Comparison of ENCODE assay signal across 29 cellular contexts in genomic region chr12:79908366-79908765, GRCh38. TPM values are rescaled to one million over a fixed set of nuclear protein-coding genes. Genes with fewer than 3 reads are reported as not detected.
DNase-seq lines count a peak whose midpoint lies in the region; ATAC-seq and TF ChIP-seq lines count a peak whose summit lies in the region.
"Had no signal": no experiment of that assay in that cellular context is flagged by ENCODE, and none has a peak within 500 bp of the region (broad histone marks: within the 10 kb centered on the region; RNA-seq: fewer than 3 reads in every experiment).

No MANE protein-coding gene starts in this region.

- CTCF ChIA-PET in activated CD4-positive, alpha-beta T cell treated with anti-CD3 and anti-CD28 coated beads for 36 hours (lab: Charles Lee): interaction anchor here (0.7 kb wide), 1 partner anchor 12 kb away, joined by 3 read pairs; no protein-coding TSS in a partner anchor

- H3K9me3 Mint-ChIP-seq in activated CD4-positive, alpha-beta T cell treated with anti-CD3 and anti-CD28 coated beads for 36 hours (ENCODE audit: low read depth): no peaks in the 10 kb centered on the region
- H3K9me3 Mint-ChIP-seq in HFFc6: no peaks in the 10 kb centered on the region
- H3K9me3 Mint-ChIP-seq in stimulated activated effector memory CD8-positive, alpha-beta T cell treated with anti-CD3 and anti-CD28 coated beads, Interleukin-12 subunit alpha, Interleukin-12 subunit beta, amount 100 ng/mL, for 72 hours: no peaks in the 10 kb centered on the region
- H3K9me3 Mint-ChIP-seq: activated CD4-positive, alpha-beta memory T cell treated with anti-CD3 and anti-CD28 coated beads for 36 hours; activated naive CD4-positive, alpha-beta T cell treated with anti-CD3 and anti-CD28 coated beads, Interleukin-2, amount 50 U/mL, for 72 hours; activated T-helper 2 cell treated with anti-CD3 and anti-CD28 coated beads, Interferon-gamma antibody, Interleukin-2, Interleukin-4, amounts not matched to agents 10 μg/mL and 5 μg/mL and 100 μg/mL, durations not matched to agents 14 hours and 24 hours and 36 hours had no signal

- ATAC-seq in activated CD4-positive, alpha-beta T cell treated with anti-CD3 and anti-CD28 coated beads for 36 hours: peak; percentile 26
- no peak for ATAC-seq in stimulated activated effector memory CD8-positive, alpha-beta T cell treated with anti-CD3 and anti-CD28 coated beads, Interleukin-12 subunit alpha, Interleukin-12 subunit beta, amount 100 ng/mL, for 72 hours
- ATAC-seq in HG02610 (IDR thresholded peaks at IDR 0.05; ENCODE audit: unreplicated experiment): no peak
- ATAC-seq: left lobe of liver, right cardiac atrium had no signal

- POLR2A ChIA-PET in activated CD4-positive, alpha-beta T cell treated with anti-CD3 and anti-CD28 coated beads for 36 hours (lab: Charles Lee): interaction anchor here (0.6 kb wide), 1 partner anchor 27 kb away, joined by 4 read pairs; no protein-coding TSS in a partner anchor

- no peak overlapping the region for H3K27ac Mint-ChIP-seq in activated CD4-positive, alpha-beta T cell treated with anti-CD3 and anti-CD28 coated beads for 36 hours
- H3K27ac Mint-ChIP-seq in HFFc6: 0 out of 2 replicates have a peak overlapping the region, but pooled peaks have one; percentile 36
- peak overlapping the region; percentile 27 for H3K27ac Mint-ChIP-seq in stimulated activated effector memory CD8-positive, alpha-beta T cell treated with anti-CD3 and anti-CD28 coated beads, Interleukin-12 subunit alpha, Interleukin-12 subunit beta, amount 100 ng/mL, for 72 hours
- H3K27ac Mint-ChIP-seq: activated CD4-positive, alpha-beta memory T cell treated with anti-CD3 and anti-CD28 coated beads for 36 hours; activated naive CD4-positive, alpha-beta T cell treated with anti-CD3 and anti-CD28 coated beads, Interleukin-2, amount 50 U/mL, for 72 hours; activated T-helper 2 cell treated with anti-CD3 and anti-CD28 coated beads, Interferon-gamma antibody, Interleukin-2, Interleukin-4, amounts not matched to agents 10 μg/mL and 5 μg/mL and 100 μg/mL, durations not matched to agents 14 hours and 24 hours and 36 hours had no signal

- H3K4me1 Mint-ChIP-seq in activated CD4-positive, alpha-beta T cell treated with anti-CD3 and anti-CD28 coated beads for 36 hours: peaks cover 53% of the 10 kb centered on the region
- peaks cover 60% of the 10 kb centered on the region for H3K4me1 Mint-ChIP-seq in HFFc6 (ENCODE audit: low read depth)
- peaks cover 31% of the 10 kb centered on the region for H3K4me1 Mint-ChIP-seq in stimulated activated effector memory CD8-positive, alpha-beta T cell treated with anti-CD3 and anti-CD28 coated beads, Interleukin-12 subunit alpha, Interleukin-12 subunit beta, amount 100 ng/mL, for 72 hours

- H3K27me3 Mint-ChIP-seq in activated CD4-positive, alpha-beta T cell treated with anti-CD3 and anti-CD28 coated beads for 36 hours: no peaks in the 10 kb centered on the region
- H3K27me3 Mint-ChIP-seq in HFFc6 (ENCODE audit: insufficient read depth): no peaks in the 10 kb centered on the region
- H3K27me3 Mint-ChIP-seq: activated CD4-positive, alpha-beta memory T cell treated with anti-CD3 and anti-CD28 coated beads for 36 hours had no signal

- H3K27ac ChIP-seq in coronary artery: peak overlapping the region; percentile 60 to 75
- H3K27ac ChIP-seq: 22Rv1, C4-2B, GM23248 had no signal

- no peak overlapping the region for H3K4me3 ChIP-seq in coronary artery
- H3K4me3 ChIP-seq: GM23248 had no signal

- H3K4me3 Mint-ChIP-seq in activated CD4-positive, alpha-beta T cell treated with anti-CD3 and anti-CD28 coated beads for 36 hours: no peak overlapping the region
- no peak overlapping the region for H3K4me3 Mint-ChIP-seq in HFFc6
- H3K4me3 Mint-ChIP-seq in stimulated activated effector memory CD8-positive, alpha-beta T cell treated with anti-CD3 and anti-CD28 coated beads, Interleukin-12 subunit alpha, Interleukin-12 subunit beta, amount 100 ng/mL, for 72 hours: no peak overlapping the region
- H3K4me3 Mint-ChIP-seq: activated CD4-positive, alpha-beta memory T cell treated with anti-CD3 and anti-CD28 coated beads for 36 hours had no signal

- H3K36me3 Mint-ChIP-seq in activated CD4-positive, alpha-beta T cell treated with anti-CD3 and anti-CD28 coated beads for 36 hours (ENCODE audit: low read depth): no peaks in the 10 kb centered on the region
- H3K36me3 Mint-ChIP-seq in HFFc6 (ENCODE audit: low read depth): peaks cover 6% of the 10 kb centered on the region; the same call in 1 of the 2 replicates
- H3K36me3 Mint-ChIP-seq in stimulated activated effector memory CD8-positive, alpha-beta T cell treated with anti-CD3 and anti-CD28 coated beads, Interleukin-12 subunit alpha, Interleukin-12 subunit beta, amount 100 ng/mL, for 72 hours: no peaks in the 10 kb centered on the region
- H3K36me3 Mint-ChIP-seq: activated CD4-positive, alpha-beta memory T cell treated with anti-CD3 and anti-CD28 coated beads for 36 hours; activated naive CD4-positive, alpha-beta T cell treated with anti-CD3 and anti-CD28 coated beads, Interleukin-2, amount 50 U/mL, for 72 hours had no signal

- no peak for DNase-seq in activated CD4-positive, alpha-beta T cell treated with anti-CD3 and anti-CD28 coated beads for 36 hours
- no peak for DNase-seq in activated CD4-positive, alpha-beta T cell treated with anti-CD3 and anti-CD28 coated beads, Interleukin-2, amount 50 U/mL, for 48 hours
- no peak for DNase-seq in HFFc6
- no peak for DNase-seq in coronary artery (ENCODE audit: low spot score)
- no peak for DNase-seq in stimulated activated effector memory CD8-positive, alpha-beta T cell treated with anti-CD3 and anti-CD28 coated beads, Interleukin-12 subunit alpha, Interleukin-12 subunit beta, amount 100 ng/mL, for 72 hours (ENCODE audit: low spot score in 2 of 2)
- no peak for DNase-seq in NOMO-1 treated with dmso at 0.1 percent for 144 hours (lab: John Stamatoyannopoulos, UW; ENCODE audit: unreplicated experiment)
- DNase-seq in DMS 273 (lab: John Stamatoyannopoulos, UW; ENCODE audit: unreplicated experiment): no peak
- DNase-seq: activated CD4-positive, alpha-beta memory T cell treated with anti-CD3 and anti-CD28 coated beads for 36 hours; activated CD8-positive, alpha-beta memory T cell treated with anti-CD3 and anti-CD28 coated beads, Interleukin-2, amount 50 U/mL, for 48 hours; anterior cingulate cortex; effector CD8-positive, alpha-beta T cell; GM23248; mesenchymal stem cell; NCI-H1092 treated with DMSO at 0.1 percent for 48 hours; NCI-H1694 treated with DMSO at 0.1 percent for 48 hours; NCI-H446 treated with DMSO at 0.1 percent for 48 hours; NCI-H774; posterior cingulate gyrus; right cardiac atrium; SIG-M5; stimulated activated CD4-positive, alpha-beta T cell treated with anti-CD3 and anti-CD28 coated beads, Interleukin-1b, Interleukin-23, amount 100 ng/mL, for 48 hours; T-helper 1 cell; trophoblast cell had no signal

- TF ChIP-seq CTCF in HFFc6 (IDR thresholded peaks at IDR 0.05): no peak
- TF ChIP-seq CTCF in coronary artery (IDR thresholded peaks at IDR 0.05): no peak

- intact Hi-C loops in activated CD4-positive, alpha-beta T cell treated with anti-CD3 and anti-CD28 coated beads for 36 hours (cut with DNase I, micrococcal nuclease): no loop called here

RNA-seq across cellular contexts. Expression of gene PPP1R12A, which starts 26.5 kb away (rescaled TPM):
- total RNA-seq in activated CD4-positive, alpha-beta T cell treated with anti-CD3 and anti-CD28 coated beads for 36 hours: 100 to 1,000 TPM in 1 of 2 experiments, 10 to 100 TPM in 1; 72.2 to 134 TPM
- total RNA-seq in HFFc6 (2021; fragmentation: NEBNext Ultra II Directional; extraction: Animal tissue kit (Norgen Biotek cat#: 25700)): 100 to 1,000 TPM; 104 to 122 (median 113) TPM
